9 cellular contexts compared by ENCODE assay signal in the genomic region with DNA sequence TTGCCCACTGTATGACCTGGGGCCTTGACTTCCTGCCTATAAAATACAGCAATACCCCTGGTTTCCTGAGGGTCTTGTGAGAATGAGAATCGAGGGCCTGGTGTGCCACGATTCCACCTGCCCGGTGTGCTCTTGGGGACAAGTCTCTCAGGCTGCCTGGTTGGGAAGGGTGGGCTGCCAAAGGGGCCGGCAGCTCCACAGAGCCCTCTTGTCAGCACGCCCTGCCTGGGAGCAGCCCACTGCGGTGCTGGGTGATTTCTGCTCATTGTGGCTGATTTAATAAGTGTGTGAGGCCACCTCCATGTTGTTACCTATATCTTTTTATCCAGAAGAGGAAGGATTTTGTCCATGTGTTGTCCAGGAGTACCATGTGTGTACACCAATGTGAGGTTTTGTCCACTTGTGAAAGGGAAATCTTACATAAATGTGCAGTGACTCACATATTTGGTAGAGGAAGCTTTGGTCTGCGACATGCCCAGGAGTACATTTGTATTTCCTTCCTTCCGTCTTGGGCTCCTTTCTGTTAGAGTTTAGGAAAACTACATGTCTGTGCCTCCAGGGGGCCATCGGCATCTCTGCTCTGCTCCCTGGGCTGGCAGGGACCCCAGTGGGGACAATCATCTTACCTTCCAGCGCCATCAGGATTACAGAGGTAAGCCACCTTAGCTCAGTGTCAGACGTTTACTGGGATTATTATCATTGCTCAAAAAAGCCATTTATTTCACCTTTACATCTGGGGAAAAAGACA.
A peak's percentile ranks its signal among the peaks of the same experiment; 100 is the strongest.
DNase-seq lines count a peak whose midpoint lies in the region; ATAC-seq and TF ChIP-seq lines count a peak whose summit lies in the region.
"Had no signal": no experiment of that assay in that cellular context is flagged by ENCODE, and none has a peak within 500 bp of the region (broad histone marks: within the 10 kb centered on the region; RNA-seq: fewer than 3 reads in every experiment).

No MANE protein-coding gene starts in this region.

- H3K36me3 ChIP-seq in uterus = no peaks in the 10 kb centered on the region

- TF ChIP-seq CTCF in omental fat pad (IDR thresholded peaks at IDR 0.05) (no peak), uterus (IDR thresholded peaks at IDR 0.05) (no peak)

- TF ChIP-seq POLR2A in uterus (IDR thresholded peaks at IDR 0.05) = no peak

- H3K27ac ChIP-seq in substantia nigra (ENCODE audit: low read depth, low read length, poor library complexity, severe bottlenecking) = no peak overlapping the region
- H3K27ac ChIP-seq in uterus = no peak overlapping the region

- H3K9me3 ChIP-seq in uterus = peaks cover 0 to 4% of the 10 kb centered on the region in 2 donors

- H3K27me3 ChIP-seq in uterus = no peaks in the 10 kb centered on the region

- no peaks in the 10 kb centered on the region for H3K4me1 ChIP-seq in uterus

- peak; percentile 11 for DNase-seq in NCI-H510A treated with DMSO at 0.1 percent for 48 hours (lab: John Stamatoyannopoulos, UW)
- DNase-seq in NCI-H510A (lab: John Stamatoyannopoulos, UW) = no peak
- peak; percentile 44 for DNase-seq in M059J (ENCODE audit: low read depth)
- DNase-seq in dermis blood vessel endothelial cell = peak; percentile 54
- DNase-seq in omental fat pad (ENCODE audit: low spot score) = peak; percentile 14
- no peak for DNase-seq in substantia nigra (lab: John Stamatoyannopoulos, UW)
- no peak for DNase-seq in uterus

- intact Hi-C loops in uterus (cut with DNase I; ENCODE audit: low total_unique reads) = loop anchor here (10.0 kb wide), 1 partner anchor 280 kb away; no protein-coding TSS in a partner anchor

- ATAC-seq in omental fat pad (ENCODE audit: low FRiP score) (no peak), GM19395 (IDR thresholded peaks at IDR 0.05; ENCODE audit: unreplicated experiment) (no peak)
- ATAC-seq: HepG2 had no signal

- no peak overlapping the region for H3K4me3 ChIP-seq in uterus

Comparison
In these comparisons a context has a peak if more than half of its experiments do, and no peak if none do; other contexts are left out.
1. DNase-seq: peak in NCI-H510A treated with DMSO at 0.1 percent for 48 hours (single experiment), M059J (single experiment), dermis blood vessel endothelial cell (single experiment) and omental fat pad (single experiment); none in NCI-H510A (single experiment), substantia nigra (0 of 49) and uterus (0 of 2).